In the genomic region with DNA sequence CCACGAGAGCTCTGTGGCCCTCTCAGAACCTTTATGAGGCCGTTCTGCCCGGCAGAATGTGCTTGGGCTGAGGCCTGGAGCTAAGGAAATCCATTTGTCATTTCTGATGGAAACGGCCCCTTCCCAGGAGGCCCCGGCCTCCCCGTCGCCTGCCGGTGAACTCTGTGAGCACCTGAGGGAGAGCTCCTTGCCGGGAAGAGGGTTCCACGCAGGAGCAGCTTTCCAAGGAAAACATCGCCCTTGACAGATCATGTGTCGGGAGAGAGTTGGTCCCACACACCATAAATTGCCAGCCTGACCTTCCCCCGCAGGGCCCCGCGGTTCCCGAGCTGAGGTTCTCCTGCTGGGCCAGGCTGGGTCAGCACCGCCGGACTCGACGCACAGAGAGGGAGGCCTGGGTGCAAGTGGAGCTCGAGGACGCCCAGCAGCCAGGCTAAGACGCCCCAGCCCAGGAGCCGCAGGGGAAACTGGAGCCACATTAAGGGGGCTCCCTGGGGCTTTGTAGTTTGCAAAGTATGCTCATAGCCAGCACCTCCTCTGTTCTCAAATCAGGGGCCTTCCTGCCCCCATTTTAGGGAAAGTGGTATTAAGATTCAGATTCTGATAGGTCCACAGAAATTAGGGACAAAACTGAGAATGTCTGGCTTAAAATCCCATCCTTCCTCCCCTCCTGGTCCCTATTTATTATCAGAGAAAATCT, we compare ENCODE assay signal across 15 cellular contexts.
"Had no signal": no experiment of that assay in that cellular context is flagged by ENCODE, and none has a peak within 500 bp of the region (broad histone marks: within the 10 kb centered on the region; RNA-seq: fewer than 3 reads in every experiment).

No MANE protein-coding gene starts in this region.

- ATAC-seq: activated naive CD8-positive, alpha-beta T cell treated with anti-CD3 and anti-CD28 coated beads, Interleukin-2, amount 50 U/mL, for 24 hours; activated T-cell treated with anti-CD3 and anti-CD28 coated beads, Interleukin-2, amount 50 U/mL, for 72 hours; gastrocnemius medialis; mucosa of descending colon; naive thymus-derived CD8-positive, alpha-beta T cell; psoas muscle had no signal

- H3K36me3 ChIP-seq: cardiac muscle cell, gastrocnemius medialis had no signal

- H3K4me1 ChIP-seq: gastrocnemius medialis, psoas muscle had no signal

- H3K9me3 ChIP-seq: gastrocnemius medialis, mucosa of descending colon, psoas muscle had no signal

- DNase-seq: activated CD4-positive, alpha-beta T cell treated with anti-CD3 and anti-CD28 coated beads, Interleukin-2, amount 50 U/mL, for 48 hours; activated CD4-positive, CD25-positive, alpha-beta regulatory T cell treated with anti-CD3 and anti-CD28 coated beads, Interleukin-2, amount 50 U/mL, for 72 hours; activated naive CD4-positive, alpha-beta T cell treated with Interleukin-2 at 50 U/mL for 16 hours; activated naive CD8-positive, alpha-beta T cell treated with anti-CD3 and anti-CD28 coated beads, Interleukin-2, amount 50 U/mL, for 24 hours; activated T-cell treated with anti-CD3 and anti-CD28 coated beads, Interleukin-2, amount 50 U/mL, for 72 hours; effector CD4-positive, alpha-beta T cell; gastrocnemius medialis; kidney; mucosa of descending colon; naive thymus-derived CD8-positive, alpha-beta T cell; psoas muscle; stimulated activated CD4-positive, alpha-beta T cell treated with anti-CD3 and anti-CD28 coated beads, Interleukin-2, amount 100 ng/mL, for 48 hours; stimulated activated CD8-positive, alpha-beta memory T cell treated with anti-CD3 and anti-CD28 coated beads, Interleukin-4, amount 100 ng/mL, for 48 hours; SW 1271 had no signal

- H3K27me3 ChIP-seq: cardiac muscle cell, gastrocnemius medialis had no signal

- H3K4me3 ChIP-seq: cardiac muscle cell, gastrocnemius medialis, mucosa of descending colon, psoas muscle had no signal

- H3K27ac ChIP-seq: cardiac muscle cell, gastrocnemius medialis, psoas muscle had no signal
